In the genomic region with DNA sequence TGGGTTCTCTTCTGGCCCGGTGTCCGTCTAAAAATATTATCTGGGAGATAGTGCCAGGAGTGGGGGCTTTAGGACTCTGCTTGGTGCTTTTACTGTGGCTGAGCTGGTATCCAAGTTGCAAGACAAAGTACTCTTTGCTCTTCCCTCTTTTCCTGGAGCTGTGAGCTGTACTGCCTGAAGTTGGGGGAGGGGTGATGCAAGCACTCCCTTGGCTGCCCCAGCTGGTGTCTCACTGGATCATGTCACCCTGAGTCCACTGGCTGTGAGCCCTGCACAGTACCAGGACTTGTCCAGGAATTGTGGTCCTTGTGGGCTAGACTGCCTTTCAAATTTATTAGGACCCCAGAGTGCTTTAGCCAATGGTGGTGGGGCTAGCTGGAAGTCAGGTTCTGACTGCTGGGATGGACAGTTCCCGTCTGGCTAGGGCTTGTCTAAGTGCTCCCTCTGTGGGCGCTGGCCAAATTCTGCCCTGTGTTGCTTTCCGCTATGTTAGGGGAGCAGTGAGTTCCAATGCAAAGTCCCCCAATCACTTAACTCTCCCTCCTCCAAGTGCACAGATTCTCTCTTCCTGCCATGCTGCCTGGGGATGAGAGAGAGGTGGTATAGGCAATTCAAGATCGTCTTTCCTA, we compare ENCODE assay signal across 32 cellular contexts. TPM values are rescaled to one million over a fixed set of nuclear protein-coding genes. Genes with fewer than 3 reads are reported as not detected.
"Had no signal": no experiment of that assay in that cellular context is flagged by ENCODE, and none has a peak within 500 bp of the region (broad histone marks: within the 10 kb centered on the region; RNA-seq: fewer than 3 reads in every experiment).

No MANE protein-coding gene starts in this region.

- ATAC-seq: activated CD8-positive, alpha-beta memory T cell treated with anti-CD3 and anti-CD28 coated beads, Interleukin-2, amount 10 ng/mL, durations not matched to agents 7 days and 5 days; activated naive CD8-positive, alpha-beta T cell treated with anti-CD3 and anti-CD28 coated beads, Interleukin-2, amount 50 U/mL, for 24 hours; Panc1 had no signal

- DNase-seq: activated CD4-positive, alpha-beta memory T cell treated with anti-CD3 and anti-CD28 coated beads, Interleukin-2, amount 10 ng/mL, durations not matched to agents 7 days and 5 days; activated CD4-positive, alpha-beta T cell treated with anti-CD3 and anti-CD28 coated beads for 1 hour; activated CD4-positive, alpha-beta T cell treated with anti-CD3 and anti-CD28 coated beads for 48 hours; activated CD4-positive, CD25-positive, alpha-beta regulatory T cell; activated CD8-positive, alpha-beta memory T cell treated with anti-CD3 and anti-CD28 coated beads for 24 hours; activated CD8-positive, alpha-beta memory T cell treated with anti-CD3 and anti-CD28 coated beads, Interleukin-2, amount 10 ng/mL, durations not matched to agents 7 days and 5 days; activated CD8-positive, alpha-beta memory T cell treated with anti-CD3 and anti-CD28 coated beads, Interleukin-2, amount 50 U/mL, for 48 hours; activated effector memory CD4-positive, alpha-beta T cell treated with Interleukin-2 at 50 U/mL for 16 hours; activated naive CD4-positive, alpha-beta T cell treated with anti-CD3 and anti-CD28 coated beads, Interleukin-2, amount 10 ng/mL, durations not matched to agents 7 days and 5 days; activated naive CD8-positive, alpha-beta T cell treated with anti-CD3 and anti-CD28 coated beads, Interleukin-2, amount 50 U/mL, for 24 hours; activated T-cell treated with anti-CD3 and anti-CD28 coated beads, Interleukin-2, amount 50 U/mL, for 48 hours; anterior cingulate cortex; central memory CD4-positive, alpha-beta T cell; MM.1S; MV-4-11; NCI-H1092; NCI-H1436 treated with DMSO at 0.1 percent for 48 hours; NCI-H1694 treated with DMSO at 0.1 percent for 48 hours; NCI-H2029; NCI-H2171; NCI-H510A; NCI-H526; NCI-H774; SHP77; SJCRH30; T1000 had no signal

- H3K4me1 Mint-ChIP-seq: activated CD4-positive, alpha-beta memory T cell treated with anti-CD3 and anti-CD28 coated beads, Interleukin-2, amount 10 ng/mL, durations not matched to agents 7 days and 5 days; activated CD8-positive, alpha-beta memory T cell treated with anti-CD3 and anti-CD28 coated beads, Interleukin-2, amount 10 ng/mL, durations not matched to agents 7 days and 5 days; activated naive CD4-positive, alpha-beta T cell treated with anti-CD3 and anti-CD28 coated beads, Interleukin-2, amount 10 ng/mL, durations not matched to agents 7 days and 5 days; activated naive CD8-positive, alpha-beta T cell treated with anti-CD3 and anti-CD28 coated beads, Interleukin-2, amount 50 U/mL, for 24 hours; brain had no signal

- H3K9me3 Mint-ChIP-seq: activated CD4-positive, alpha-beta memory T cell treated with anti-CD3 and anti-CD28 coated beads, Interleukin-2, amount 10 ng/mL, durations not matched to agents 7 days and 5 days; activated naive CD4-positive, alpha-beta T cell treated with anti-CD3 and anti-CD28 coated beads, Interleukin-2, amount 10 ng/mL, durations not matched to agents 7 days and 5 days; activated naive CD8-positive, alpha-beta T cell treated with anti-CD3 and anti-CD28 coated beads, Interleukin-2, amount 50 U/mL, for 24 hours; brain had no signal

- H3K4me3 Mint-ChIP-seq: activated CD4-positive, alpha-beta memory T cell treated with anti-CD3 and anti-CD28 coated beads, Interleukin-2, amount 10 ng/mL, durations not matched to agents 7 days and 5 days; activated CD8-positive, alpha-beta memory T cell treated with anti-CD3 and anti-CD28 coated beads, Interleukin-2, amount 10 ng/mL, durations not matched to agents 7 days and 5 days; activated naive CD4-positive, alpha-beta T cell treated with anti-CD3 and anti-CD28 coated beads, Interleukin-2, amount 10 ng/mL, durations not matched to agents 7 days and 5 days; activated naive CD8-positive, alpha-beta T cell; activated naive CD8-positive, alpha-beta T cell treated with anti-CD3 and anti-CD28 coated beads, Interleukin-2, amount 50 U/mL, for 24 hours; brain had no signal

- H3K27me3 ChIP-seq: SJCRH30 had no signal

- H3K9me3 ChIP-seq: SJCRH30 had no signal

- H3K4me1 ChIP-seq: SJCRH30 had no signal

- H3K36me3 ChIP-seq: SJCRH30 had no signal

- FAIRE-seq: TTC549 had no signal

- H3K27ac Mint-ChIP-seq: activated CD4-positive, alpha-beta memory T cell treated with anti-CD3 and anti-CD28 coated beads, Interleukin-2, amount 10 ng/mL, durations not matched to agents 7 days and 5 days; activated CD8-positive, alpha-beta memory T cell treated with anti-CD3 and anti-CD28 coated beads, Interleukin-2, amount 10 ng/mL, durations not matched to agents 7 days and 5 days; activated naive CD4-positive, alpha-beta T cell treated with anti-CD3 and anti-CD28 coated beads, Interleukin-2, amount 10 ng/mL, durations not matched to agents 7 days and 5 days; activated naive CD8-positive, alpha-beta T cell; activated naive CD8-positive, alpha-beta T cell treated with anti-CD3 and anti-CD28 coated beads, Interleukin-2, amount 50 U/mL, for 24 hours; brain had no signal

- H3K27ac ChIP-seq: SJCRH30, SK-N-MC had no signal

- H3K36me3 Mint-ChIP-seq: activated naive CD4-positive, alpha-beta T cell treated with anti-CD3 and anti-CD28 coated beads, Interleukin-2, amount 10 ng/mL, durations not matched to agents 7 days and 5 days; activated naive CD8-positive, alpha-beta T cell; brain had no signal

- H3K4me3 ChIP-seq: SJCRH30, SK-N-MC had no signal

RNA-seq across cellular contexts. Expression of a gene that starts 13.1 kb away (rescaled TPM):
- total RNA-seq: RPMI7951, SJCRH30 had no signal
